In genomic region chr15:64630403-64631107, GRCh38 we compare ENCODE assay signal across 1 cellular context.
TF ChIP-seq lines count a peak whose summit lies in the region.

No MANE protein-coding gene starts in this region.

TF ChIP-seq in WTC11, 78 proteins besides CTCF, POLR2A, EP300 and RAD21 (continued from another document):
- TF ChIP-seq FOXP4 (CRISPR knock-in tag; IDR thresholded peaks at IDR 0.05) (no peak), PRRX2 (CRISPR knock-in tag; IDR thresholded peaks at IDR 0.05) (no peak), SMAD3 (CRISPR knock-in tag; IDR thresholded peaks at IDR 0.05; ENCODE audit: borderline replicate concordance) (no peak), JUN (CRISPR knock-in tag; IDR thresholded peaks at IDR 0.05) (no peak), RORB (CRISPR knock-in tag; IDR thresholded peaks at IDR 0.05) (no peak), ZMAT4 (CRISPR knock-in tag; IDR thresholded peaks at IDR 0.05) (no peak), AFF4 (CRISPR knock-in tag; IDR thresholded peaks at IDR 0.05; ENCODE audit: borderline replicate concordance) (no peak), ZNF423 (CRISPR knock-in tag; IDR thresholded peaks at IDR 0.05) (no peak), HMGA2 (CRISPR knock-in tag; IDR thresholded peaks at IDR 0.05) (no peak), FOXJ3 (CRISPR knock-in tag; IDR thresholded peaks at IDR 0.05; ENCODE audit: borderline replicate concordance) (no peak), ESRRA (CRISPR knock-in tag; IDR thresholded peaks at IDR 0.05; ENCODE audit: borderline replicate concordance) (no peak)
- TF ChIP-seq, protein P1, sequence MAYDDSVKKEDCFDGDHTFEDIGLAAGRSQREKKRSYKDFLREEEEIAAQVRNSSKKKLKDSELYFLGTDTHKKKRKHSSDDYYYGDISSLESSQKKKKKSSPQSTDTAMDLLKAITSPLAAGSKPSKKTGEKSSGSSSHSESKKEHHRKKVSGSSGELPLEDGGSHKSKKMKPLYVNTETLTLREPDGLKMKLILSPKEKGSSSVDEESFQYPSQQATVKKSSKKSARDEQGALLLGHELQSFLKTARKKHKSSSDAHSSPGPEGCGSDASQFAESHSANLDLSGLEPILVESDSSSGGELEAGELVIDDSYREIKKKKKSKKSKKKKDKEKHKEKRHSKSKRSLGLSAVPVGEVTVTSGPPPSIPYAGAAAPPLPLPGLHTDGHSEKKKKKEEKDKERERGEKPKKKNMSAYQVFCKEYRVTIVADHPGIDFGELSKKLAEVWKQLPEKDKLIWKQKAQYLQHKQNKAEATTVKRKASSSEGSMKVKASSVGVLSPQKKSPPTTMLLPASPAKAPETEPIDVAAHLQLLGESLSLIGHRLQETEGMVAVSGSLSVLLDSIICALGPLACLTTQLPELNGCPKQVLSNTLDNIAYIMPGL (CRISPR knock-in tag; IDR thresholded peaks at IDR 0.05): no peak
- TF ChIP-seq, protein P2, sequence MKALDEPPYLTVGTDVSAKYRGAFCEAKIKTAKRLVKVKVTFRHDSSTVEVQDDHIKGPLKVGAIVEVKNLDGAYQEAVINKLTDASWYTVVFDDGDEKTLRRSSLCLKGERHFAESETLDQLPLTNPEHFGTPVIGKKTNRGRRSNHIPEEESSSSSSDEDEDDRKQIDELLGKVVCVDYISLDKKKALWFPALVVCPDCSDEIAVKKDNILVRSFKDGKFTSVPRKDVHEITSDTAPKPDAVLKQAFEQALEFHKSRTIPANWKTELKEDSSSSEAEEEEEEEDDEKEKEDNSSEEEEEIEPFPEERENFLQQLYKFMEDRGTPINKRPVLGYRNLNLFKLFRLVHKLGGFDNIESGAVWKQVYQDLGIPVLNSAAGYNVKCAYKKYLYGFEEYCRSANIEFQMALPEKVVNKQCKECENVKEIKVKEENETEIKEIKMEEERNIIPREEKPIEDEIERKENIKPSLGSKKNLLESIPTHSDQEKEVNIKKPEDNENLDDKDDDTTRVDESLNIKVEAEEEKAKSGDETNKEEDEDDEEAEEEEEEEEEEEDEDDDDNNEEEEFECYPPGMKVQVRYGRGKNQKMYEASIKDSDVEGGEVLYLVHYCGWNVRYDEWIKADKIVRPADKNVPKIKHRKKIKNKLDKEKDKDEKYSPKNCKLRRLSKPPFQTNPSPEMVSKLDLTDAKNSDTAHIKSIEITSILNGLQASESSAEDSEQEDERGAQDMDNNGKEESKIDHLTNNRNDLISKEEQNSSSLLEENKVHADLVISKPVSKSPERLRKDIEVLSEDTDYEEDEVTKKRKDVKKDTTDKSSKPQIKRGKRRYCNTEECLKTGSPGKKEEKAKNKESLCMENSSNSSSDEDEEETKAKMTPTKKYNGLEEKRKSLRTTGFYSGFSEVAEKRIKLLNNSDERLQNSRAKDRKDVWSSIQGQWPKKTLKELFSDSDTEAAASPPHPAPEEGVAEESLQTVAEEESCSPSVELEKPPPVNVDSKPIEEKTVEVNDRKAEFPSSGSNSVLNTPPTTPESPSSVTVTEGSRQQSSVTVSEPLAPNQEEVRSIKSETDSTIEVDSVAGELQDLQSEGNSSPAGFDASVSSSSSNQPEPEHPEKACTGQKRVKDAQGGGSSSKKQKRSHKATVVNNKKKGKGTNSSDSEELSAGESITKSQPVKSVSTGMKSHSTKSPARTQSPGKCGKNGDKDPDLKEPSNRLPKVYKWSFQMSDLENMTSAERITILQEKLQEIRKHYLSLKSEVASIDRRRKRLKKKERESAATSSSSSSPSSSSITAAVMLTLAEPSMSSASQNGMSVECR (CRISPR knock-in tag; IDR thresholded peaks at IDR 0.05; ENCODE audit: borderline replicate concordance): no peak
- TF ChIP-seq, protein P3, sequence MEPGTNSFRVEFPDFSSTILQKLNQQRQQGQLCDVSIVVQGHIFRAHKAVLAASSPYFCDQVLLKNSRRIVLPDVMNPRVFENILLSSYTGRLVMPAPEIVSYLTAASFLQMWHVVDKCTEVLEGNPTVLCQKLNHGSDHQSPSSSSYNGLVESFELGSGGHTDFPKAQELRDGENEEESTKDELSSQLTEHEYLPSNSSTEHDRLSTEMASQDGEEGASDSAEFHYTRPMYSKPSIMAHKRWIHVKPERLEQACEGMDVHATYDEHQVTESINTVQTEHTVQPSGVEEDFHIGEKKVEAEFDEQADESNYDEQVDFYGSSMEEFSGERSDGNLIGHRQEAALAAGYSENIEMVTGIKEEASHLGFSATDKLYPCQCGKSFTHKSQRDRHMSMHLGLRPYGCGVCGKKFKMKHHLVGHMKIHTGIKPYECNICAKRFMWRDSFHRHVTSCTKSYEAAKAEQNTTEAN (CRISPR knock-in tag; IDR thresholded peaks at IDR 0.05): no peak
TF ChIP-seq in WTC11: peak in this region for 0.
